Comparison of ENCODE assay signal across 10 cellular contexts in the genomic region with DNA sequence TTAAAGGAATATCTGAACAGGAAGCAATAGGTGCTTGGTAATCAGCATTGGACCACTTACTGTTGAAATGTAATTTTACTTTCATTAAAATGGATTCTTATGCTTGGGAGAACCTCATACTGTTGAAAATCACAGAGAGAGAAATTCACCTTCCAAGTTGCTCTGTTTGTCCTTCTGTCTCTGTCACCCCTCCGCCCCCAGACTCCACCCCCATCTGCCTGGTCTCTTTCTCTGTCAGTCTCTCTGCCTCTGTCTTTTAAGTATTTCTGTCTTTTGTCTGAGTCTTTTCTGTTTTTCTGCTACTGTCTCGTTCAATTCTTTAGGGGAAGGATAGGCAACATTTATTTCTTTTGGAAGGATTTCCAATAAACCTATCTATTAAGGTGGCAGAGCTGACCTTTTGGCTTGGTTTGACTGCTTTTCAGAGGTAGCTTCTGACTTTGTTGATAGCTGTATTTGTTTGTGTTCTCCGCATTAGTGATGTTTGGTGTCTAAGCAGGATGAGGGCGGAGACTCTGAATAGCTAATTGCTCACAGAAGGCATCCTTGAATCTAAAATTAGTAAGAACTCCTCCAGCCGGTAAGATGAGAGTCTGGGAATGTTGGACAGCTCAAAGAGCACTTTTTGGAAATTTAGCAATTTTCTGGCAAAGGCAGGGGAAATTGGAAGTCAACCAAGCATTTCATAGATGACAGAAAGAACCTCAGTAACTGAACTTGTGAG.
DNase-seq lines count a peak whose midpoint lies in the region; ATAC-seq, FAIRE-seq and TF ChIP-seq lines count a peak whose summit lies in the region.
"Had no signal": no experiment of that assay in that cellular context is flagged by ENCODE, and none has a peak within 500 bp of the region (broad histone marks: within the 10 kb centered on the region; RNA-seq: fewer than 3 reads in every experiment).

No MANE protein-coding gene starts in this region.

- peak in 1 of 2 donors; percentile 26 for ATAC-seq in CD4-positive, CD25-positive, alpha-beta regulatory T cell (ENCODE audit: low read depth in 2 of 2)
- ATAC-seq in pancreas: no peak

- intact Hi-C loops in pancreas (cut with DNase I): no loop called here

- no peak for TF ChIP-seq CTCF in pancreas (IDR thresholded peaks at IDR 0.05)
- TF ChIP-seq CTCF in GM10266 (IDR thresholded peaks at IDR 0.05; ENCODE audit: control insufficient read depth, insufficient read depth, low read depth, missing control alignments): no peak

- peaks cover 10 to 42% (median 38%) of the 10 kb centered on the region in 4 donors for H3K4me1 Mint-ChIP-seq in CD4-positive, CD25-positive, alpha-beta regulatory T cell

- H3K4me3 Mint-ChIP-seq in CD4-positive, CD25-positive, alpha-beta regulatory T cell: no peak overlapping the region

- peak overlapping the region; percentile 64 for H3K27ac ChIP-seq in CD4-positive, CD25-positive, alpha-beta regulatory T cell (ENCODE audit: insufficient read depth, low read length, poor library complexity, severe bottlenecking)
- H3K27ac ChIP-seq in pancreas: peak overlapping the region in 3 of 4 donors; percentile 0 to 61 (median 51)
- H3K27ac ChIP-seq: VCaP had no signal

- WGBS in pancreas, 2 donors: 59% methylated on average over 5 of the region's 5 CpGs

- peak overlapping the region; percentile 62 for H3K4me3 ChIP-seq in CD4-positive, CD25-positive, alpha-beta regulatory T cell (ENCODE audit: low read depth, low read length)
- peak overlapping the region in 2 of 4 donors; percentile 4 to 31 for H3K4me3 ChIP-seq in pancreas

- no peaks in the 10 kb centered on the region for H3K36me3 ChIP-seq in CD4-positive, CD25-positive, alpha-beta regulatory T cell (ENCODE audit: control insufficient read depth, insufficient read depth, low read length)
- no peaks in the 10 kb centered on the region for H3K36me3 ChIP-seq in pancreas

- no peak overlapping the region for H3K27ac Mint-ChIP-seq in CD4-positive, CD25-positive, alpha-beta regulatory T cell

- FAIRE-seq in pancreas (lab: Jason Lieb, UNC): no peak

- peaks cover 7% of the 10 kb centered on the region for H3K36me3 Mint-ChIP-seq in CD4-positive, CD25-positive, alpha-beta regulatory T cell

- H3K27me3 Mint-ChIP-seq in CD4-positive, CD25-positive, alpha-beta regulatory T cell: no peaks in the 10 kb centered on the region

- no peaks in the 10 kb centered on the region for H3K9me3 Mint-ChIP-seq in CD4-positive, CD25-positive, alpha-beta regulatory T cell

- peak in 1 of 3 donors; percentile 9 for DNase-seq in CD4-positive, CD25-positive, alpha-beta regulatory T cell
- DNase-seq in T follicular helper cell (ENCODE audit: low read depth): peak; percentile 28
- DNase-seq in fibroblast of gingiva (ENCODE audit: low read depth): peak; percentile 93
- DNase-seq in pancreas: no peak
- DNase-seq in NCI-H1436 (lab: John Stamatoyannopoulos, UW): no peak
- DNase-seq in amygdala (lab: John Stamatoyannopoulos, UW): no peak
- DNase-seq in GM10266 (ENCODE audit: extremely low spot score): no peak
- DNase-seq in DMS53 treated with DMSO at 0.1 percent for 48 hours (lab: John Stamatoyannopoulos, UW; ENCODE audit: unreplicated experiment): no peak
- DNase-seq: NCI-H2081 treated with DMSO at 0.1 percent for 48 hours had no signal

- peaks cover 70% of the 10 kb centered on the region for H3K4me1 ChIP-seq in CD4-positive, CD25-positive, alpha-beta regulatory T cell (ENCODE audit: control insufficient read depth, insufficient read depth, low read length, poor library complexity, severe bottlenecking)
- H3K4me1 ChIP-seq in pancreas: peaks cover 50 to 68% (median 53%) of the 10 kb centered on the region in 3 donors

- H3K27me3 ChIP-seq in CD4-positive, CD25-positive, alpha-beta regulatory T cell (ENCODE audit: control insufficient read depth, insufficient read depth, low read length): no peaks in the 10 kb centered on the region
- no peaks in the 10 kb centered on the region for H3K27me3 ChIP-seq in pancreas

- no peaks in the 10 kb centered on the region for H3K9me3 ChIP-seq in CD4-positive, CD25-positive, alpha-beta regulatory T cell (ENCODE audit: control insufficient read depth in 2 of 2, low read length in 2 of 2)
- H3K9me3 ChIP-seq in pancreas: no peaks in the 10 kb centered on the region

Comparison
In these comparisons a context has a peak if more than half of its experiments do, and no peak if none do; other contexts are left out.
1. DNase-seq: peak in T follicular helper cell (single experiment) and fibroblast of gingiva (single experiment); none in pancreas (0 of 6), NCI-H1436 (single experiment), amygdala (0 of 56), GM10266 (single experiment) and DMS53 treated with DMSO at 0.1 percent for 48 hours (single experiment).